18 cellular contexts compared by ENCODE assay signal in genomic region chr16:86925067-86925791, GRCh38.
DNase-seq lines count a peak whose midpoint lies in the region; ATAC-seq, FAIRE-seq and TF ChIP-seq lines count a peak whose summit lies in the region.
"Had no signal": no experiment of that assay in that cellular context is flagged by ENCODE, and none has a peak within 500 bp of the region (broad histone marks: within the 10 kb centered on the region; RNA-seq: fewer than 3 reads in every experiment).

No MANE protein-coding gene starts in this region.

- H3K4me2 ChIP-seq in fibroblast of lung (ENCODE audit: extremely low read depth, insufficient read depth, low read length) = peak overlapping the region; percentile 32

- no peak for TF ChIP-seq EP300 in tibial nerve (IDR thresholded peaks at IDR 0.05)

- H3K27ac ChIP-seq in fibroblast of lung (ENCODE audit: insufficient read depth, low read length) (peak overlapping the region; percentile 49), psoas muscle (no peak overlapping the region), tibial nerve (no peak overlapping the region)
- H3K27ac ChIP-seq: gastrocnemius medialis, left lung, neutrophil had no signal

- H3K36me3 ChIP-seq in fibroblast of lung (ENCODE audit: control insufficient read depth, insufficient read depth, low read length) (no peaks in the 10 kb centered on the region), psoas muscle (ENCODE audit: insufficient read depth in 1 of 2, low read depth in 1 of 2) (no peaks in the 10 kb centered on the region), tibial nerve (no peaks in the 10 kb centered on the region)
- H3K36me3 ChIP-seq: gastrocnemius medialis, left lung, neutrophil had no signal

- H3K9me3 ChIP-seq in fibroblast of lung (ENCODE audit: control insufficient read depth, insufficient read depth, low read depth, low read length) = no peaks in the 10 kb centered on the region
- H3K9me3 ChIP-seq in psoas muscle = peaks cover 6% of the 10 kb centered on the region
- H3K9me3 ChIP-seq in tibial nerve = peaks cover 0 to 27% (median 0%) of the 10 kb centered on the region in 4 donors
- H3K9me3 ChIP-seq: gastrocnemius medialis, neutrophil had no signal

- H3K4me3 ChIP-seq in fibroblast of lung (replicated peaks in 1 of 4; ENCODE audit: control extremely low read depth in 1 of 4, insufficient read depth in 1 of 4, low read depth in 3 of 4, low read length in 4 of 4) (no peak overlapping the region), psoas muscle (no peak overlapping the region), tibial nerve (no peak overlapping the region)
- H3K4me3 ChIP-seq: gastrocnemius medialis, GM12878, left lung had no signal

- no peak for TF ChIP-seq POLR2A in tibial nerve (IDR thresholded peaks at IDR 0.05)

- ATAC-seq in psoas muscle (peak in 3 of 4 donors; percentile 42 to 61 (median 49)), HG03097 (IDR thresholded peaks at IDR 0.05; ENCODE audit: low FRiP score, unreplicated experiment) (no peak), HG03039 (IDR thresholded peaks at IDR 0.05; ENCODE audit: unreplicated experiment) (no peak)
- ATAC-seq: GM12878, left lung had no signal

- DNase-seq in ELR (ENCODE audit: low read depth) (peak; percentile 58), RCC 7860 (ENCODE audit: low spot score) (peak; percentile 91), fibroblast of lung (ENCODE audit: low read depth in 2 of 2) (peak; percentile 87 to 97), psoas muscle (no peak), NCI-H2227 treated with DMSO at 0.1 percent for 48 hours (lab: John Stamatoyannopoulos, UW) (no peak), tibial nerve (ENCODE audit: low spot score in 2 of 2) (no peak)
- DNase-seq: activated CD4-positive, alpha-beta memory T cell treated with anti-CD3 and anti-CD28 coated beads for 36 hours; activated naive CD4-positive, alpha-beta T cell treated with anti-CD3 and anti-CD28 coated beads for 36 hours; COR-L47; gastrocnemius medialis; left lung; NCI-H1930; stimulated activated CD4-positive, alpha-beta T cell treated with anti-CD3 and anti-CD28 coated beads, Interleukin-1b, Interleukin-23, amount 100 ng/mL, for 48 hours; stimulated activated naive CD4-positive, alpha-beta T cell had no signal

- H3K9ac ChIP-seq in fibroblast of lung (ENCODE audit: insufficient read depth, low read length) = no peak overlapping the region

- WGBS in psoas muscle, 3 donors = 24 to 31% (median 26%) methylated on average over 18 of the region's 18 CpGs
- WGBS in tibial nerve, 2 donors = 55 to 56% methylated on average over 16 to 18 of the region's 18 CpGs

- H3K79me2 ChIP-seq in fibroblast of lung (ENCODE audit: control insufficient read depth, insufficient read depth, low read length) = no peaks in the 10 kb centered on the region

- FAIRE-seq in RCC 7860 (lab: Jason Lieb, UNC) = peak; percentile 94
- FAIRE-seq: GM12878 had no signal

- no peaks in the 10 kb centered on the region for H4K20me1 ChIP-seq in fibroblast of lung (ENCODE audit: control insufficient read depth, extremely low read depth, insufficient read depth, low read length)

- H2AFZ ChIP-seq in fibroblast of lung (ENCODE audit: low read length) = no peak overlapping the region

- intact Hi-C loops in psoas muscle (cut with DNase I) = no loop called here

- TF ChIP-seq CTCF in fibroblast of lung (conservative IDR thresholded peaks at IDR 0.05 in 1 of 2, IDR thresholded peaks at IDR 0.05 in 1 of 2; ENCODE audit: low read depth in 1 of 2, low read length in 2 of 2) (no peak), psoas muscle (IDR thresholded peaks at IDR 0.05) (no peak), tibial nerve (IDR thresholded peaks at IDR 0.05) (no peak)

- H3K27me3 ChIP-seq in fibroblast of lung (ENCODE audit: control insufficient read depth, insufficient read depth, low read length) (no peaks in the 10 kb centered on the region), psoas muscle (ENCODE audit: insufficient read depth in 3 of 3, low read length in 2 of 3) (peaks cover 0 to 81% (median 27%) of the 10 kb centered on the region in 3 donors), tibial nerve (peaks cover 0 to 47% of the 10 kb centered on the region in 2 donors)

- H3K4me1 ChIP-seq in fibroblast of lung (ENCODE audit: control insufficient read depth, extremely low read depth, insufficient read depth, low read length) (peaks cover 13% of the 10 kb centered on the region), psoas muscle (peaks cover 4% of the 10 kb centered on the region), tibial nerve (peaks cover 0 to 13% (median 0%) of the 10 kb centered on the region in 4 donors)

Comparison
In these comparisons a context has a peak if more than half of its experiments do, and no peak if none do; other contexts are left out.
1. DNase-seq: peak in ELR (single experiment), RCC 7860 (single experiment) and fibroblast of lung (2 of 2); none in psoas muscle (0 of 2), NCI-H2227 treated with DMSO at 0.1 percent for 48 hours (single experiment) and tibial nerve (0 of 2).
2. ATAC-seq: peak in psoas muscle (3 of 4); none in HG03097 (single experiment) and HG03039 (single experiment).